Comparison of ENCODE assay signal across 8 cellular contexts in the genomic region with DNA sequence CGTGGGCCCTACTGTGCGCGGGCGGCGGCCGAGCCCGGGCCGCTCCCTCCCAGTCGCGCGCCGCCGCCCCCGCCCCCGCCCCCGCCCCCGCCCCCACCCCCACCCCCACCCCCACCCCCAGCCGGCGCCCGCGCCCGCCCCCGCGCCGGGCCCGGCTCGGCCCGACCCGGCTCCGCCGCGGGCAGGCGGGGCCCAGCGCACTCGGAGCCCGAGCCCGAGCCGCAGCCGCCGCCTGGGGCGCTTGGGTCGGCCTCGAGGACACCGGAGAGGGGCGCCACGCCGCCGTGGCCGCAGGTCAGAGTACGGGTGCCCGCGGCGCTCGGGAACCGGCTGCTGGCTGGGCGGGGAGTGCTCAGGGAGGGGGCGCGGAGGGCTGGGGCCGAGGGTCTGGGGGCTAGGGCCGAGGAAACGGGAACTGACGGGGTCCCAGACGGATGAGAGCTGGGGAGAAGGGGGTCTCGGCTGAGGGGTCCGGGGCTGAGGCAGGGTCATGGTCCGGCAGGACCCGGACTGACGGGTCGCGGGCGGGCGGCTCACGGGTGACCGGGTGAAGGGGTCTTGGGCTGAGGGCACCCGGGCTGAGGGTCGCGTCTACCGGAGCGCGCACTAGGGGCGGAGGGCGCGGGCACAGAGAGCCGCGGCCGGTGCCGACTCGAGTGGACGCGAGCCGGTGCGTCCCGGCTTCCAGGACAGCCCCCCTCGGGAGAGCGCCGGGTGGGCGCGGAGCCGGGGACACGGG. TPM values are rescaled to one million over a fixed set of nuclear protein-coding genes. Genes with fewer than 3 reads are reported as not detected.
DNase-seq lines count a peak whose midpoint lies in the region; ATAC-seq, FAIRE-seq and TF ChIP-seq lines count a peak whose summit lies in the region.

No MANE protein-coding gene starts in this region.

- H3K36me3 ChIP-seq in ES-I3 (ENCODE audit: insufficient read depth, low read length), result no peaks in the 10 kb centered on the region
- H3K36me3 ChIP-seq in HepG2 (replicated peaks in 1 of 2; ENCODE audit: control insufficient read depth in 1 of 2, insufficient read depth in 2 of 2, low read length in 2 of 2), result no peaks in the 10 kb centered on the region
- no peaks in the 10 kb centered on the region for H3K36me3 ChIP-seq in thymus (ENCODE audit: control insufficient read depth, insufficient read depth)

- H4K20me1 ChIP-seq in HepG2 (ENCODE audit: insufficient read depth, low read length), result no peaks in the 10 kb centered on the region

- POLR2A ChIA-PET in HepG2 (lab: Yijun Ruan, JAX), result interaction anchor here (1.0 to 2.0 kb wide), 4 partner anchors 118 to 192 kb away, joined by 3 to 11 read pairs (median 5); no protein-coding TSS in a partner anchor

- peak in 1 of 2 experiments; percentile 30; a peak in 2 of 4 replicates for TF ChIP-seq POLR2A in HepG2 (IDR thresholded peaks at IDR 0.05; ENCODE audit: insufficient read depth in 1 of 2, low read depth in 2 of 2, low read length in 2 of 2)

- DNase-seq in LNCaP clone FGC (ENCODE audit: low read depth), result no peak
- DNase-seq in chondrocyte (ENCODE audit: low spot score), result no peak
- DNase-seq in HepG2 (ENCODE audit: low spot score), result no peak
- DNase-seq in NCI-H1092 treated with DMSO at 0.1 percent for 48 hours (lab: John Stamatoyannopoulos, UW), result no peak
- DNase-seq in Kasumi-1 (lab: John Stamatoyannopoulos, UW), result no peak
- no peak for DNase-seq in GM19239 (ENCODE audit: insufficient read length, low spot score)

- peak overlapping the region; percentile 71 for H3K9ac ChIP-seq in ES-I3 (ENCODE audit: low read depth, low read length)
- H3K9ac ChIP-seq in HepG2 (ENCODE audit: insufficient read depth, low read depth, low read length), result peak overlapping the region; percentile 86

- H3K9me3 ChIP-seq in ES-I3 (ENCODE audit: control insufficient read depth, insufficient read depth, low read length) (no peaks in the 10 kb centered on the region), HepG2 (ENCODE audit: low read length) (no peaks in the 10 kb centered on the region), thymus (ENCODE audit: control insufficient read depth) (no peaks in the 10 kb centered on the region)

- peaks cover 9% of the 10 kb centered on the region for H3K27me3 Mint-ChIP-seq in chondrocyte (ENCODE audit: low read depth)

- in situ Hi-C loops in HepG2 (cut with HindIII; ENCODE audit: extremely low pct_ligation_motif_present, low pct_unique_long_range_greater_than_20kb), result loop anchor here (5.0 kb wide), 1 partner anchor 194 kb away; a partner anchor contains a TSS

- H3K4me3 ChIP-seq in LNCaP clone FGC (ENCODE audit: low read depth, low read length), result peak overlapping the region; percentile 56
- H3K4me3 ChIP-seq in HepG2 (replicated peaks in 1 of 3; ENCODE audit: insufficient read depth in 1 of 3, low read depth in 2 of 3, low read length in 3 of 3), result peak overlapping the region; percentile 69 to 97 (median 90)
- peak overlapping the region; percentile 38 for H3K4me3 ChIP-seq in thymus (ENCODE audit: low read length)

- H3K4me1 ChIP-seq in ES-I3 (ENCODE audit: insufficient read depth, low read length) (no peaks in the 10 kb centered on the region), HepG2 (ENCODE audit: insufficient read depth, low read length) (peaks cover 30% of the 10 kb centered on the region), thymus (ENCODE audit: control insufficient read depth, insufficient read depth, low read length) (no peaks in the 10 kb centered on the region)

- TF ChIP-seq EP300 in HepG2 (IDR thresholded peaks at IDR 0.05; ENCODE audit: low read depth in 2 of 2, low read length in 2 of 2), result no peak
- TF ChIP-seq EP300 in HepG2 (CRISPR knock-in tag; IDR thresholded peaks at IDR 0.05; ENCODE audit: borderline replicate concordance), result no peak

- peak overlapping the region; percentile 76 for H3K4me2 ChIP-seq in HepG2 (ENCODE audit: low read depth, low read length)

- peak; percentile 85 for ATAC-seq in HepG2

- peaks cover 41% of the 10 kb centered on the region for H3K79me2 ChIP-seq in HepG2 (ENCODE audit: insufficient read depth, low read length)

- H3K9me3 Mint-ChIP-seq in chondrocyte (ENCODE audit: low read depth), result no peaks in the 10 kb centered on the region

- CTCF ChIA-PET in HepG2 (lab: Yijun Ruan, JAX; ENCODE audit: low intra/inter-chr PET ratio, low total read pairs), result interaction anchor here (0.8 kb wide), 1 partner anchor 192 kb away, joined by 3 read pairs; no protein-coding TSS in a partner anchor

- peaks cover 14% of the 10 kb centered on the region for H3K4me1 Mint-ChIP-seq in chondrocyte (ENCODE audit: low read depth)

- H3K27ac Mint-ChIP-seq in chondrocyte (ENCODE audit: unreplicated experiment), result no peak overlapping the region

- no peak overlapping the region for H2AFZ ChIP-seq in HepG2 (ENCODE audit: low read length)

- peak overlapping the region; percentile 75 for H3K4me3 Mint-ChIP-seq in chondrocyte (ENCODE audit: unreplicated experiment)

- H3K27ac ChIP-seq in HepG2 (ENCODE audit: extremely low read length, insufficient read depth, low read length) (peak overlapping the region; percentile 80), thymus (ENCODE audit: low read depth) (peak overlapping the region; percentile 68)

- 0% methylated on average over 5 of the region's 100 CpGs for WGBS in HepG2 (ENCODE audit: low lambda C conversion rate)
- 1% methylated on average over 100 of the region's 100 CpGs for WGBS in thymus

- no TSS peak for BruUV-seq in HepG2 (replicated peaks; lab: Mats Ljungman, UMichigan)

- intact Hi-C loops in HepG2 (cut with micrococcal nuclease; ENCODE audit: unreplicated experiment), result loop anchor here (5.0 kb wide), 2 partner anchors 119 to 194 kb away; a partner anchor contains a TSS

- H3K27me3 ChIP-seq in HepG2 (ENCODE audit: control insufficient read depth in 1 of 2, insufficient read depth in 2 of 2, low read length in 2 of 2) (no peaks in the 10 kb centered on the region; a peak in 1 of 5 replicates), thymus (ENCODE audit: control insufficient read depth, insufficient read depth) (peaks cover 26% of the 10 kb centered on the region)

- TF ChIP-seq CTCF in LNCaP clone FGC (IDR thresholded peaks at IDR 0.05; ENCODE audit: control insufficient read depth, extremely low read depth, insufficient read depth), result peak; percentile 59
- TF ChIP-seq CTCF in chondrocyte (IDR thresholded peaks at IDR 0.05), result no peak
- TF ChIP-seq CTCF in HepG2 (CRISPR knock-in tag; IDR thresholded peaks at IDR 0.05), result no peak; the same call in 1 of the 2 replicates

- TF ChIP-seq RAD21 in HepG2 (CRISPR knock-in tag; IDR thresholded peaks at IDR 0.05), result no peak

- H3K36me3 Mint-ChIP-seq in chondrocyte (ENCODE audit: low read depth), result no peaks in the 10 kb centered on the region

- FAIRE-seq in HepG2 (lab: Jason Lieb, UNC) (no peak), GM19239 (lab: Jason Lieb, UNC) (no peak)

TF ChIP-seq in HepG2, 621 proteins besides CTCF, POLR2A, EP300 and RAD21 (continues in another document):
- peak; percentile 29 for TF ChIP-seq SRSF1 (optimal IDR thresholded peaks at IDR 0.05; ENCODE audit: low read depth, low read length)
- TF ChIP-seq, protein P1, sequence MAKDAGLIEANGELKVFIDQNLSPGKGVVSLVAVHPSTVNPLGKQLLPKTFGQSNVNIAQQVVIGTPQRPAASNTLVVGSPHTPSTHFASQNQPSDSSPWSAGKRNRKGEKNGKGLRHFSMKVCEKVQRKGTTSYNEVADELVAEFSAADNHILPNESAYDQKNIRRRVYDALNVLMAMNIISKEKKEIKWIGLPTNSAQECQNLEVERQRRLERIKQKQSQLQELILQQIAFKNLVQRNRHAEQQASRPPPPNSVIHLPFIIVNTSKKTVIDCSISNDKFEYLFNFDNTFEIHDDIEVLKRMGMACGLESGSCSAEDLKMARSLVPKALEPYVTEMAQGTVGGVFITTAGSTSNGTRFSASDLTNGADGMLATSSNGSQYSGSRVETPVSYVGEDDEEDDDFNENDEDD (CRISPR knock-in tag; IDR thresholded peaks at IDR 0.05; ENCODE audit: borderline replicate concordance), result no peak
- TF ChIP-seq, protein P2, sequence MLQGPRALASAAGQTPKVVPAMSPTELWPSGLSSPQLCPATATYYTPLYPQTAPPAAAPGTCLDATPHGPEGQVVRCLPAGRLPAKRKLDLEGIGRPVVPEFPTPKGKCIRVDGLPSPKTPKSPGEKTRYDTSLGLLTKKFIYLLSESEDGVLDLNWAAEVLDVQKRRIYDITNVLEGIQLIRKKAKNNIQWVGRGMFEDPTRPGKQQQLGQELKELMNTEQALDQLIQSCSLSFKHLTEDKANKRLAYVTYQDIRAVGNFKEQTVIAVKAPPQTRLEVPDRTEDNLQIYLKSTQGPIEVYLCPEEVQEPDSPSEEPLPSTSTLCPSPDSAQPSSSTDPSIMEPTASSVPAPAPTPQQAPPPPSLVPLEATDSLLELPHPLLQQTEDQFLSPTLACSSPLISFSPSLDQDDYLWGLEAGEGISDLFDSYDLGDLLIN (CRISPR knock-in tag; IDR thresholded peaks at IDR 0.05; ENCODE audit: borderline replicate concordance), result no peak

RNA-seq across cellular contexts. Expression of a gene that starts 1.0 kb away (rescaled TPM):
- total RNA-seq in chondrocyte (3.3 to 9.7 TPM (median 9.2 TPM) in 3 replicates), HepG2 (2016; rRNA removed; fragmentation: Illumina TruSeq; extraction: Trizol) (13.9 and 14.4 TPM in 2 replicates)
- total RNA-seq in HepG2 (2016; cell fraction: cytosol; rRNA removed; fragmentation: Illumina TruSeq; extraction: Trizol; ENCODE audit: low read depth), result 46.6 and 50.3 TPM in 2 replicates
- 12.2 and 12.9 TPM in 2 replicates for total RNA-seq in HepG2 (2016; cell fraction: insoluble cytoplasmic fraction; rRNA removed; fragmentation: Illumina TruSeq; extraction: Trizol)
- 42.4 and 46.0 TPM in 2 replicates for total RNA-seq in HepG2 (2016; cell fraction: membrane; rRNA removed; fragmentation: Illumina TruSeq; extraction: Trizol)
- total RNA-seq in HepG2 (2016; cell fraction: nucleus; rRNA removed; fragmentation: Illumina TruSeq; extraction: Trizol), result 9.1 and 11.2 TPM in 2 replicates
- polyA plus RNA-seq in HepG2 (2011; rRNA removed) (57.4 and 58.3 TPM in 2 replicates), thymus (8.8 TPM)
- 39.7 and 54.9 TPM in 2 replicates for polyA plus RNA-seq in HepG2 (2011; cell fraction: cytosol; rRNA removed)
- polyA plus RNA-seq in HepG2 (2011; cell fraction: nucleus; rRNA removed), result 20.9 and 23.5 TPM in 2 replicates
- 46.8 and 53.5 TPM in 2 replicates for polyA plus RNA-seq in HepG2 (2012)
- polyA plus RNA-seq in HepG2 (2016; cell fraction: cytosol; fragmentation: Illumina TruSeq; extraction: Trizol; ENCODE audit: low read depth), result 43.6 and 44.8 TPM in 2 replicates
- 14.1 and 15.7 TPM in 2 replicates for polyA plus RNA-seq in HepG2 (2016; cell fraction: insoluble cytoplasmic fraction; fragmentation: Illumina TruSeq; extraction: Trizol; ENCODE audit: low read depth)
- 44.6 and 47.3 TPM in 2 replicates for polyA plus RNA-seq in HepG2 (2016; cell fraction: membrane; fragmentation: Illumina TruSeq; extraction: Trizol; ENCODE audit: low read depth)
- polyA plus RNA-seq in HepG2 (2016; cell fraction: nucleus; fragmentation: Illumina TruSeq; extraction: Trizol; ENCODE audit: insufficient read depth, low read depth), result 10.1 and 12.7 TPM in 2 replicates
- 77.5 and 86.5 TPM in 2 replicates for polyA minus RNA-seq in HepG2 (2011; rRNA and poly(A)+ RNA removed; ENCODE audit: low replicate concordance)
- 38.8 and 51.7 TPM in 2 replicates for polyA minus RNA-seq in HepG2 (2011; cell fraction: cytosol; rRNA and poly(A)+ RNA removed)
- 98.1 and 113 TPM in 2 replicates for polyA minus RNA-seq in HepG2 (2011; cell fraction: nucleus; rRNA and poly(A)+ RNA removed)

Comparison
In these comparisons a context has a peak if more than half of its experiments do, and no peak if none do; other contexts are left out.
1. H3K4me3 ChIP-seq: peak in every context shown above with its lines; median percentile 90 in HepG2; 56 in LNCaP clone FGC; 38 in thymus.